8 cellular contexts compared by ENCODE assay signal in the genomic region with DNA sequence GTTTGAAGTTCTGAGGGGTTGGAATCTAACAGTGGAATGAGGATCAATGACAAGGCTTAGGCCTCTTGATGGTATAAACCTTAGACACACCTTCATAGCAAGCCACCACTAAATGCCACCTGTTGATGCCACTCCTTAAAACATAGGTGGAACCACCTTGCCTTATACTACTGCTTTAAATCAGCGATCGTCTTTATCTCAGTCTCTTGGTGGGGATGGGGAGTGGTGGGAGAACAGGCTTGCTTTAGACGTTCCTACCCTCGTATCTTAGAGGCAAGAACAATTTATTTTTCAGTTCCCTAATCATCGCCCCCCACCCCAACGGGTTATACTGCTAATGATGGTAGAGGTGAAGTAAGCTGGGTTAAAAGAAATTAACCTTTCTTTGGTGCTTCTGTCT. TPM values are rescaled to one million over a fixed set of nuclear protein-coding genes. Genes with fewer than 3 reads are reported as not detected.
DNase-seq lines count a peak whose midpoint lies in the region; ATAC-seq and TF ChIP-seq lines count a peak whose summit lies in the region.

No MANE protein-coding gene starts in this region.

- no peak for TF ChIP-seq EP300 in tibial nerve (IDR thresholded peaks at IDR 0.05)

- intact Hi-C loops in lower lobe of right lung (cut with DNase I): no loop called here

- TF ChIP-seq CTCF in lower lobe of right lung (IDR thresholded peaks at IDR 0.05) (no peak), tibial nerve (IDR thresholded peaks at IDR 0.05) (no peak)

- H3K27me3 Mint-ChIP-seq in activated T-cell treated with anti-CD3 and anti-CD28 coated beads, Interleukin-2, amount 50 U/mL, for 72 hours (ENCODE audit: low read depth): no peaks in the 10 kb centered on the region
- H3K27me3 Mint-ChIP-seq in activated naive CD8-positive, alpha-beta T cell treated with anti-CD3 and anti-CD28 coated beads, Interleukin-2, amount 50 U/mL, for 24 hours: no peaks in the 10 kb centered on the region

- WGBS in tibial nerve, 2 donors: 29 to 36% methylated on average over 6 of the region's 6 CpGs

- DNase-seq in activated T-cell treated with anti-CD3 and anti-CD28 coated beads, Interleukin-2, amount 50 U/mL, for 72 hours: no peak
- no peak for DNase-seq in activated T-cell treated with anti-CD3 and anti-CD28 coated beads, Interleukin-2, amount 50 U/mL, for 48 hours
- DNase-seq in activated naive CD8-positive, alpha-beta T cell treated with anti-CD3 and anti-CD28 coated beads, Interleukin-2, amount 50 U/mL, for 24 hours: no peak
- DNase-seq in lower lobe of right lung (no peak), tibial nerve (ENCODE audit: low spot score in 2 of 2) (no peak), glomerular visceral epithelial cell (ENCODE audit: extremely low spot score) (no peak)

- TF ChIP-seq POLR2A in tibial nerve (IDR thresholded peaks at IDR 0.05): no peak

- H3K4me3 Mint-ChIP-seq in activated T-cell treated with anti-CD3 and anti-CD28 coated beads, Interleukin-2, amount 50 U/mL, for 72 hours: peak overlapping the region; percentile 82 to 98
- peak overlapping the region; percentile 93 for H3K4me3 Mint-ChIP-seq in activated naive CD8-positive, alpha-beta T cell treated with anti-CD3 and anti-CD28 coated beads, Interleukin-2, amount 50 U/mL, for 24 hours

- H3K4me1 Mint-ChIP-seq in activated T-cell treated with anti-CD3 and anti-CD28 coated beads, Interleukin-2, amount 50 U/mL, for 72 hours (ENCODE audit: low read depth): peaks cover 77% of the 10 kb centered on the region
- peaks cover 59% of the 10 kb centered on the region for H3K4me1 Mint-ChIP-seq in activated naive CD8-positive, alpha-beta T cell treated with anti-CD3 and anti-CD28 coated beads, Interleukin-2, amount 50 U/mL, for 24 hours

- H3K4me1 ChIP-seq in lower lobe of right lung (peaks cover 55% of the 10 kb centered on the region), tibial nerve (peaks cover 0 to 60% (median 18%) of the 10 kb centered on the region in 4 donors)

- peak overlapping the region; percentile 94 for H3K4me3 ChIP-seq in lower lobe of right lung
- H3K4me3 ChIP-seq in tibial nerve: peak overlapping the region in 3 of 4 donors; percentile 73 to 98 (median 90)

- ATAC-seq in activated T-cell treated with anti-CD3 and anti-CD28 coated beads, Interleukin-2, amount 50 U/mL, for 72 hours (replicated peaks in 1 of 2): no peak
- ATAC-seq in activated naive CD8-positive, alpha-beta T cell treated with anti-CD3 and anti-CD28 coated beads, Interleukin-2, amount 50 U/mL, for 24 hours: no peak
- ATAC-seq in lower lobe of right lung: no peak
- ATAC-seq in HG03095 (IDR thresholded peaks at IDR 0.05; ENCODE audit: unreplicated experiment): no peak
- ATAC-seq in GM18873 (IDR thresholded peaks at IDR 0.05; ENCODE audit: low FRiP score, unreplicated experiment): no peak

- H3K36me3 ChIP-seq in lower lobe of right lung: no peaks in the 10 kb centered on the region
- H3K36me3 ChIP-seq in tibial nerve: no peaks in the 10 kb centered on the region

- H3K9me3 Mint-ChIP-seq in activated T-cell treated with anti-CD3 and anti-CD28 coated beads, Interleukin-2, amount 50 U/mL, for 72 hours: no peaks in the 10 kb centered on the region
- H3K9me3 Mint-ChIP-seq in activated naive CD8-positive, alpha-beta T cell treated with anti-CD3 and anti-CD28 coated beads, Interleukin-2, amount 50 U/mL, for 24 hours: no peaks in the 10 kb centered on the region

- H3K27me3 ChIP-seq in lower lobe of right lung (ENCODE audit: low read depth) (no peaks in the 10 kb centered on the region), tibial nerve (no peaks in the 10 kb centered on the region)

- peaks cover 2 to 4% of the 10 kb centered on the region in 2 donors for H3K36me3 Mint-ChIP-seq in activated T-cell treated with anti-CD3 and anti-CD28 coated beads, Interleukin-2, amount 50 U/mL, for 72 hours (ENCODE audit: insufficient read depth in 2 of 2)
- no peaks in the 10 kb centered on the region for H3K36me3 Mint-ChIP-seq in activated naive CD8-positive, alpha-beta T cell treated with anti-CD3 and anti-CD28 coated beads, Interleukin-2, amount 50 U/mL, for 24 hours (ENCODE audit: low read depth)

- H3K9me3 ChIP-seq in lower lobe of right lung (no peaks in the 10 kb centered on the region), tibial nerve (no peaks in the 10 kb centered on the region)

- peak overlapping the region; percentile 74 for H3K27ac Mint-ChIP-seq in activated T-cell treated with anti-CD3 and anti-CD28 coated beads, Interleukin-2, amount 50 U/mL, for 72 hours
- no peak overlapping the region for H3K27ac Mint-ChIP-seq in activated naive CD8-positive, alpha-beta T cell treated with anti-CD3 and anti-CD28 coated beads, Interleukin-2, amount 50 U/mL, for 24 hours

- H3K27ac ChIP-seq in lower lobe of right lung (peak overlapping the region; percentile 97), tibial nerve (peak overlapping the region in 3 of 4 donors; percentile 89 to 99 (median 96))

RNA-seq across cellular contexts. Expression of a gene that starts 1.3 kb away (rescaled TPM):
- total RNA-seq in activated T-cell treated with anti-CD3 and anti-CD28 coated beads, Interleukin-2, amount 50 U/mL, for 72 hours: 10 to 100 TPM; 10.4 to 11.6 TPM
- total RNA-seq in lower lobe of right lung: 11.1 TPM
- total RNA-seq in tibial nerve: 10 to 100 TPM; 13.2 to 18.6 (median 15.0) TPM
